In genomic region chr21:45013271-45013841, GRCh38 we compare ENCODE assay signal across 1 cellular context.
TF ChIP-seq lines count a peak whose summit lies in the region.

No MANE protein-coding gene starts in this region.

TF ChIP-seq in K562, 482 proteins besides CTCF, POLR2A, EP300 and RAD21 (continued from another document):
- no peak for TF ChIP-seq FOXO4 (CRISPR knock-in tag; IDR thresholded peaks at IDR 0.05)
- no peak for TF ChIP-seq SP2 (IDR thresholded peaks at IDR 0.05; ENCODE audit: extremely low read depth, low read depth, low read length, poor library complexity, severe bottlenecking)
- no peak for TF ChIP-seq ZBTB33 (CRISPR knock-in tag; IDR thresholded peaks at IDR 0.05)
- no peak for TF ChIP-seq ETV6 (IDR thresholded peaks at IDR 0.05; ENCODE audit: borderline replicate concordance in 1 of 2, low read depth in 2 of 2, low read length in 1 of 2)
- no peak for TF ChIP-seq ETV6 (CRISPR knock-in tag; IDR thresholded peaks at IDR 0.05; ENCODE audit: borderline replicate concordance)
- TF ChIP-seq L3MBTL2 (IDR thresholded peaks at IDR 0.05): no peak
- TF ChIP-seq POLR2H (tag; IDR thresholded peaks at IDR 0.05; ENCODE audit: low read depth): no peak
